22 cellular contexts compared by ENCODE assay signal in the genomic region with DNA sequence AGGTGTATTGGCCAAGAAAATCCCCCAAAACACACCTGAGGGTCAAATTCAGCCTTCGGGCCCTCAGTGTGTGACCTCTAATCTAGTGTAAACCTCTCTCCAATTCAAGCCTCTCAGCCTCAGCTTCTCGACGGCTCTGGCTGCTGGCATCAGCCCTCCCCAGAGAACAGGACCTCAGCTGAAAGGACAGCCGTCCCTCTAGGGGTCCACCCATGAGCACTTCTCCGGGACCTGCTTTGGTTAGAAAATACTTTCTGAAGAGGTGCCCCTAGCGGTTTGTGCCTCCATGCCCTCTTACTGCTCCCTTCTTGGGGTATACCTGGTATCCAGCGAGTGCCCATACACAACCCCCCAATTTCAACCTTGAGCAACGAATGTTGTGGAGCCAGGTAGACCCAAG. TPM values are rescaled to one million over a fixed set of nuclear protein-coding genes. Genes with fewer than 3 reads are reported as not detected.
"Had no signal": no experiment of that assay in that cellular context is flagged by ENCODE, and none has a peak within 500 bp of the region (broad histone marks: within the 10 kb centered on the region; RNA-seq: fewer than 3 reads in every experiment).

No MANE protein-coding gene starts in this region.

- H3K27ac ChIP-seq: breast epithelium, colonic mucosa, dorsolateral prefrontal cortex, esophagus squamous epithelium, gastroesophageal sphincter, prostate gland, suprapubic skin, transverse colon, vagina, WERI-Rb-1 had no signal

- H3K36me3 ChIP-seq: breast epithelium, colonic mucosa, esophagus squamous epithelium, gastroesophageal sphincter, prostate gland, suprapubic skin, transverse colon, vagina, WERI-Rb-1 had no signal

- H3K4me3 ChIP-seq: breast epithelium, colonic mucosa, dorsolateral prefrontal cortex, esophagus squamous epithelium, gastroesophageal sphincter, lung, prostate gland, suprapubic skin, transverse colon, vagina had no signal

- H3K9me3 Mint-ChIP-seq: activated naive CD8-positive, alpha-beta T cell treated with anti-CD3 and anti-CD28 coated beads for 36 hours; effector memory CD8-positive, alpha-beta T cell; neural crest cell; stimulated activated naive CD8-positive, alpha-beta T cell treated with anti-CD3 and anti-CD28 coated beads, Interleukin-15, amount 100 ng/mL, for 72 hours had no signal

- H3K4me1 ChIP-seq: breast epithelium, colonic mucosa, esophagus squamous epithelium, gastroesophageal sphincter, prostate gland, transverse colon had no signal

- H3K4me3 Mint-ChIP-seq: activated naive CD8-positive, alpha-beta T cell treated with anti-CD3 and anti-CD28 coated beads for 36 hours; effector memory CD8-positive, alpha-beta T cell; naive thymus-derived CD4-positive, alpha-beta T cell; neural crest cell; stimulated activated naive CD8-positive, alpha-beta T cell treated with anti-CD3 and anti-CD28 coated beads, Interleukin-15, amount 100 ng/mL, for 72 hours had no signal

- ATAC-seq: effector memory CD8-positive, alpha-beta T cell; gastroesophageal sphincter; left lobe of liver; naive thymus-derived CD4-positive, alpha-beta T cell; stimulated activated naive CD8-positive, alpha-beta T cell treated with anti-CD3 and anti-CD28 coated beads, Interleukin-15, amount 100 ng/mL, for 72 hours had no signal

- H3K27me3 ChIP-seq: breast epithelium, colonic mucosa, suprapubic skin, vagina had no signal

- H3K36me3 Mint-ChIP-seq: activated naive CD8-positive, alpha-beta T cell treated with anti-CD3 and anti-CD28 coated beads for 36 hours; naive thymus-derived CD4-positive, alpha-beta T cell had no signal

- H3K9me3 ChIP-seq: breast epithelium, colonic mucosa, esophagus squamous epithelium, prostate gland, suprapubic skin, transverse colon, vagina had no signal

- FAIRE-seq: astrocyte, TTC549 had no signal

- H3K27ac Mint-ChIP-seq: activated naive CD8-positive, alpha-beta T cell treated with anti-CD3 and anti-CD28 coated beads for 36 hours; effector memory CD8-positive, alpha-beta T cell; naive thymus-derived CD4-positive, alpha-beta T cell; stimulated activated naive CD8-positive, alpha-beta T cell treated with anti-CD3 and anti-CD28 coated beads, Interleukin-15, amount 100 ng/mL, for 72 hours had no signal

- H3K4me1 Mint-ChIP-seq: activated naive CD8-positive, alpha-beta T cell treated with anti-CD3 and anti-CD28 coated beads for 36 hours; naive thymus-derived CD4-positive, alpha-beta T cell; neural crest cell; stimulated activated naive CD8-positive, alpha-beta T cell treated with anti-CD3 and anti-CD28 coated beads, Interleukin-15, amount 100 ng/mL, for 72 hours had no signal

- DNase-seq: activated CD4-positive, alpha-beta T cell treated with anti-CD3 and anti-CD28 coated beads for 1 hour; activated naive CD4-positive, alpha-beta T cell treated with Interleukin-2 at 50 U/mL for 16 hours; activated naive CD8-positive, alpha-beta T cell treated with anti-CD3 and anti-CD28 coated beads for 36 hours; colonic mucosa; effector memory CD8-positive, alpha-beta T cell; esophagus squamous epithelium; stimulated activated naive CD8-positive, alpha-beta T cell treated with anti-CD3 and anti-CD28 coated beads, Interleukin-15, amount 100 ng/mL, for 72 hours; T-helper 1 cell; WERI-Rb-1 had no signal

RNA-seq across cellular contexts. Expression of a gene that starts 48.8 kb away (rescaled TPM):
- total RNA-seq: activated naive CD8-positive, alpha-beta T cell treated with anti-CD3 and anti-CD28 coated beads for 36 hours; naive thymus-derived CD4-positive, alpha-beta T cell had no signal
- polyA plus RNA-seq: naive thymus-derived CD4-positive, alpha-beta T cell had no signal
